In the genomic region with DNA sequence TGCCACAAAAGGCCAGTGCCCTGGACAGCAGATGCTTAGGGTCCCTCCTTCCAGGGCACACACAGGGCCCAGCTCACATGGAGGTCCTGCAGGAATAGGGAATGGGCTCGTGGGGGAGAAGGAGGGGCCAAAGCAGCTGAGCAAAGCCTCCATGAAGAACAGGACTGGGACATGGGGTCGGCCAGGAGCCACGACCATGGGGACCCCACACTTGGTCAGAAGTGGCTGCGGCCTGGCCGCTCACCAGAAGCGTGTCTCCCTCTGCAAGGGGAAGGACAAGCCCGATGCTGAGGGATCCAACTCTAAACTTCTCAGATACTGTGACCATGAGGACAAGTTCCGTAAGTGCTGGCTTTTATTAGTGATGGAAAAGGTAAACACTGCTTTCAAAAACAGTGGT, we compare ENCODE assay signal across 20 cellular contexts. TPM values are rescaled to one million over a fixed set of nuclear protein-coding genes. Genes with fewer than 3 reads are reported as not detected.
"Had no signal": no experiment of that assay in that cellular context is flagged by ENCODE, and none has a peak within 500 bp of the region (broad histone marks: within the 10 kb centered on the region; RNA-seq: fewer than 3 reads in every experiment).

No MANE protein-coding gene starts in this region.

- H3K27me3 Mint-ChIP-seq: activated CD8-positive, alpha-beta T cell treated with anti-CD3 and anti-CD28 coated beads for 36 hours; stimulated activated memory B cell treated with anti-CD40 and anti-IgM and Interleukin-4, amounts not matched to agents 10 μg/mL and 1 μg/mL and 100 μg/mL, for 72 hours had no signal

- DNase-seq: activated CD4-positive, alpha-beta T cell treated with anti-CD3 and anti-CD28 coated beads, Interleukin-2, amount 10 ng/mL, durations not matched to agents 24 days and 14 days; activated CD4-positive, CD25-positive, alpha-beta regulatory T cell; activated CD8-positive, alpha-beta T cell treated with anti-CD3 and anti-CD28 coated beads for 36 hours; activated naive CD4-positive, alpha-beta T cell treated with Interleukin-2 at 50 U/mL for 16 hours; activated naive CD8-positive, alpha-beta T cell treated with anti-CD3 and anti-CD28 coated beads, Interleukin-2, amount 10 ng/mL, durations not matched to agents 7 days and 5 days; activated T-cell treated with anti-CD3 and anti-CD28 coated beads, Interleukin-2, amount 50 U/mL, for 1 hour; amygdala; caudate nucleus; midbrain; nephron progenitor cell; nucleus accumbens; stimulated activated CD4-positive, alpha-beta T cell treated with anti-CD3 and anti-CD28 coated beads, Interleukin-4, amount 100 ng/mL, for 24 hours; substantia nigra; T-cell had no signal

- H3K4me1 Mint-ChIP-seq: activated CD4-positive, alpha-beta T cell treated with anti-CD3 and anti-CD28 coated beads, Interleukin-2, amount 10 ng/mL, durations not matched to agents 24 days and 14 days; activated naive CD8-positive, alpha-beta T cell treated with anti-CD3 and anti-CD28 coated beads, Interleukin-2, amount 10 ng/mL, durations not matched to agents 7 days and 5 days; T-cell had no signal

- ATAC-seq: activated CD8-positive, alpha-beta T cell treated with anti-CD3 and anti-CD28 coated beads for 36 hours; sciatic nerve; SK-N-SH treated with all-trans-retinoic acid at 6 μM for 48 hours; stimulated activated memory B cell treated with anti-CD40 and anti-IgM and Interleukin-4, amounts not matched to agents 10 μg/mL and 1 μg/mL and 100 μg/mL, for 72 hours; T-cell had no signal

- H3K9me3 ChIP-seq: tibial nerve had no signal

- H3K4me3 ChIP-seq: tibial nerve had no signal

- H3K4me3 Mint-ChIP-seq: activated CD4-positive, alpha-beta T cell treated with anti-CD3 and anti-CD28 coated beads, Interleukin-2, amount 10 ng/mL, durations not matched to agents 24 days and 14 days; activated CD8-positive, alpha-beta T cell treated with anti-CD3 and anti-CD28 coated beads for 36 hours; activated naive CD8-positive, alpha-beta T cell treated with anti-CD3 and anti-CD28 coated beads, Interleukin-2, amount 10 ng/mL, durations not matched to agents 7 days and 5 days; nephron progenitor cell; stimulated activated memory B cell treated with anti-CD40 and anti-IgM and Interleukin-4, amounts not matched to agents 10 μg/mL and 1 μg/mL and 100 μg/mL, for 72 hours; T-cell had no signal

- H3K36me3 Mint-ChIP-seq: activated naive CD8-positive, alpha-beta T cell treated with anti-CD3 and anti-CD28 coated beads, Interleukin-2, amount 10 ng/mL, durations not matched to agents 7 days and 5 days; stimulated activated memory B cell treated with anti-CD40 and anti-IgM and Interleukin-4, amounts not matched to agents 10 μg/mL and 1 μg/mL and 100 μg/mL, for 72 hours; T-cell had no signal

- H3K36me3 ChIP-seq: tibial nerve had no signal

- H3K9me3 Mint-ChIP-seq: activated CD4-positive, alpha-beta T cell treated with anti-CD3 and anti-CD28 coated beads, Interleukin-2, amount 10 ng/mL, durations not matched to agents 24 days and 14 days; activated CD8-positive, alpha-beta T cell treated with anti-CD3 and anti-CD28 coated beads for 36 hours; activated naive CD8-positive, alpha-beta T cell treated with anti-CD3 and anti-CD28 coated beads, Interleukin-2, amount 10 ng/mL, durations not matched to agents 7 days and 5 days; activated T-helper 2 cell treated with anti-CD3 and anti-CD28 coated beads, Interferon-gamma antibody, Interleukin-2, Interleukin-4, amounts not matched to agents 10 μg/mL and 5 μg/mL and 100 μg/mL, durations not matched to agents 14 hours and 24 hours and 36 hours; nephron progenitor cell; stimulated activated memory B cell treated with anti-CD40 and anti-IgM and Interleukin-4, amounts not matched to agents 10 μg/mL and 1 μg/mL and 100 μg/mL, for 72 hours; T-cell had no signal

- H3K27ac Mint-ChIP-seq: activated CD4-positive, alpha-beta T cell treated with anti-CD3 and anti-CD28 coated beads, Interleukin-2, amount 10 ng/mL, durations not matched to agents 24 days and 14 days; activated CD8-positive, alpha-beta T cell treated with anti-CD3 and anti-CD28 coated beads for 36 hours; activated naive CD8-positive, alpha-beta T cell treated with anti-CD3 and anti-CD28 coated beads, Interleukin-2, amount 10 ng/mL, durations not matched to agents 7 days and 5 days; activated T-helper 2 cell treated with anti-CD3 and anti-CD28 coated beads, Interferon-gamma antibody, Interleukin-2, Interleukin-4, amounts not matched to agents 10 μg/mL and 5 μg/mL and 100 μg/mL, durations not matched to agents 14 hours and 24 hours and 36 hours; stimulated activated memory B cell treated with anti-CD40 and anti-IgM and Interleukin-4, amounts not matched to agents 10 μg/mL and 1 μg/mL and 100 μg/mL, for 72 hours; T-cell had no signal

- H3K27me3 ChIP-seq: tibial nerve had no signal

- H3K4me1 ChIP-seq: tibial nerve had no signal

RNA-seq across cellular contexts. Expression of gene RBPMS2, which starts 15.3 kb away (rescaled TPM):
- total RNA-seq: activated CD4-positive, alpha-beta T cell treated with anti-CD3 and anti-CD28 coated beads, Interleukin-2, amount 10 ng/mL, durations not matched to agents 24 days and 14 days; activated CD8-positive, alpha-beta T cell treated with anti-CD3 and anti-CD28 coated beads for 36 hours; activated naive CD8-positive, alpha-beta T cell treated with anti-CD3 and anti-CD28 coated beads, Interleukin-2, amount 10 ng/mL, durations not matched to agents 7 days and 5 days; myocyte had no signal
